2 cellular contexts compared by ENCODE assay signal in genomic region chr1:19770436-19771190, GRCh38.
TF ChIP-seq lines count a peak whose summit lies in the region.

No MANE protein-coding gene starts in this region.

TF ChIP-seq in A549, 52 proteins besides CTCF, POLR2A, EP300 and RAD21:
- no peak for TF ChIP-seq GATA3 (IDR thresholded peaks at IDR 0.05; ENCODE audit: borderline replicate concordance)
- TF ChIP-seq ZFP36 (IDR thresholded peaks at IDR 0.05; ENCODE audit: borderline replicate concordance, partially characterized antibody), result peak; percentile 44

TF ChIP-seq in H1, 55 proteins besides CTCF, POLR2A, EP300 and RAD21:
- peak; percentile 68; the same call in 1 of the 2 replicates for TF ChIP-seq KDM1A (IDR thresholded peaks at IDR 0.05; ENCODE audit: borderline replicate concordance, low read length)
- TF ChIP-seq POLR2AphosphoS5 (IDR thresholded peaks at IDR 0.05; ENCODE audit: low read depth, low read length), result no peak
- TF ChIP-seq TAF1 (IDR thresholded peaks at IDR 0.05; ENCODE audit: low read depth, low read length), result no peak
TF ChIP-seq in H1: peak in this region for 1.
